In the genomic region with DNA sequence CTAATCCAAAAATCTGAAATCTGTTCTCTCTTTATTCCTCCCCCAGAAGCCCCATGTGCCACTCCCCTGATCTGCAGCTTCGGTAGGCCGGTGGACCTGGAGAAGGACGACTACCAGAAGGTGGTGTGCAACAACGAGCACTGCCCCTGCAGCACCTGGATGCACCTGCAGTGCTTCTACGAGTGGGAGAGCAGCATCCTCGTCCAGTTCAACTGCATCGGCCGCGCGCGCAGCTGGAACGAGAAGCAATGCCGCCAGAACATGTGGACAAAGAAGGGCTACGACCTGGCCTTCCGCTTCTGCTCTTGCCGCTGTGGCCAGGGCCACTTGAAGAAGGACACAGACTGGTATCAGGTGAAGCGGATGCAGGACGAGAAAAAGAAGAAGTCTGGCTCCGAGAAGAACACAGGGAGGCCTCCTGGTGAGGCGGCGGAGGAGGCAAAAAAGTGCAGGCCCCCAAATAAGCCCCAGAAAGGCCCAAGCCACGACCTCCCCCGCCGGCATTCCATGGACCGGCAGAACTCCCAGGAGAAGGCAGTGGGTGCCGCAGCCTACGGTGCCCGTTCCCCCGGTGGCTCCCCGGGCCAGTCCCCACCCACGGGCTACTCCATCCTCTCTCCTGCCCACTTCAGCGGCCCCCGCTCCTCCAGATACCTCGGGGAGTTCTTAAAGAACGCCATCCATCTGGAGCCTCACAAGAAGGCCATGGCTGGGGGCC, we compare ENCODE assay signal across 19 cellular contexts. TPM values are rescaled to one million over a fixed set of nuclear protein-coding genes. Genes with fewer than 3 reads are reported as not detected.
DNase-seq lines count a peak whose midpoint lies in the region; ATAC-seq, FAIRE-seq and TF ChIP-seq lines count a peak whose summit lies in the region.
"Had no signal": no experiment of that assay in that cellular context is flagged by ENCODE, and none has a peak within 500 bp of the region (broad histone marks: within the 10 kb centered on the region; RNA-seq: fewer than 3 reads in every experiment).

No MANE protein-coding gene starts in this region.

- H3K9me3 ChIP-seq in HEK293 (ENCODE audit: control insufficient read depth, insufficient read depth, low read depth, low read length): no peaks in the 10 kb centered on the region
- no peaks in the 10 kb centered on the region for H3K9me3 ChIP-seq in endothelial cell of umbilical vein (replicated peaks; ENCODE audit: control insufficient read depth, insufficient read depth, low read length)
- H3K9me3 ChIP-seq: BE2C, Peyer's patch had no signal

- intact Hi-C loops in endothelial cell of umbilical vein (cut with micrococcal nuclease): no loop called here

- H3K79me2 ChIP-seq in endothelial cell of umbilical vein (ENCODE audit: control insufficient read depth, insufficient read depth, low read length): peaks cover 3% of the 10 kb centered on the region

- POLR2A ChIA-PET in HEK293 (lab: Yijun Ruan, JAX) (no interaction called here), endothelial cell of umbilical vein (lab: Charles Lee) (no interaction called here)

- H3K27ac ChIP-seq in HEK293 (ENCODE audit: extremely low read depth, low read depth, low read length): no peak overlapping the region
- H3K27ac ChIP-seq in endothelial cell of umbilical vein (ENCODE audit: insufficient read depth, low read depth, low read length): no peak overlapping the region
- H3K27ac ChIP-seq: GM23248, Peyer's patch had no signal

- H3K9me1 ChIP-seq in endothelial cell of umbilical vein (replicated peaks; ENCODE audit: control insufficient read depth, extremely low read depth, insufficient read depth, low read length): no peaks in the 10 kb centered on the region

- peaks cover 5% of the 10 kb centered on the region for H3K4me1 ChIP-seq in HEK293 (ENCODE audit: control insufficient read depth, insufficient read depth, low read length)
- H3K4me1 ChIP-seq in endothelial cell of umbilical vein (ENCODE audit: control insufficient read depth, extremely low read depth, insufficient read depth, low read length): no peaks in the 10 kb centered on the region
- H3K4me1 ChIP-seq: BE2C had no signal

- no peaks in the 10 kb centered on the region for H4K20me1 ChIP-seq in endothelial cell of umbilical vein (replicated peaks; ENCODE audit: control insufficient read depth, extremely low read depth, insufficient read depth, low read length)

- H3K4me2 ChIP-seq in endothelial cell of umbilical vein (ENCODE audit: insufficient read depth, low read length): no peak overlapping the region

- H3K4me3 Mint-ChIP-seq in activated T-cell treated with anti-CD3 and anti-CD28 coated beads, Interleukin-2, amount 50 U/mL, for 24 hours: no peak overlapping the region
- no peak overlapping the region for H3K4me3 Mint-ChIP-seq in activated T-cell treated with anti-CD3 and anti-CD28 coated beads, Interleukin-2, amount 50 U/mL, for 4 hours
- no peak overlapping the region for H3K4me3 Mint-ChIP-seq in stimulated activated effector memory CD8-positive, alpha-beta T cell treated with anti-CD3 and anti-CD28 coated beads, Interleukin-12 subunit alpha, Interleukin-12 subunit beta, amount 100 ng/mL, for 72 hours

- ATAC-seq in activated T-cell treated with anti-CD3 and anti-CD28 coated beads, Interleukin-2, amount 50 U/mL, for 4 hours: no peak
- ATAC-seq in stimulated activated effector memory CD8-positive, alpha-beta T cell treated with anti-CD3 and anti-CD28 coated beads, Interleukin-12 subunit alpha, Interleukin-12 subunit beta, amount 100 ng/mL, for 72 hours: no peak
- no peak for ATAC-seq in GM18868 (IDR thresholded peaks at IDR 0.05; ENCODE audit: unreplicated experiment)
- ATAC-seq: GM12878 had no signal

- no peak for TF ChIP-seq CTCF in HEK293 (tag by site-specific recombination; IDR thresholded peaks at IDR 0.05)
- TF ChIP-seq CTCF in endothelial cell of umbilical vein (IDR thresholded peaks at IDR 0.05; ENCODE audit: extremely low read depth in 1 of 2, insufficient read depth in 1 of 2, low read depth in 1 of 2, low read length in 2 of 2): no peak
- TF ChIP-seq CTCF in D721Med (IDR thresholded peaks at IDR 0.05; ENCODE audit: insufficient read depth, missing control alignments): no peak

- H3K27ac Mint-ChIP-seq in activated T-cell treated with anti-CD3 and anti-CD28 coated beads, Interleukin-2, amount 50 U/mL, for 24 hours: peak overlapping the region; percentile 53
- peak overlapping the region; percentile 55 for H3K27ac Mint-ChIP-seq in stimulated activated effector memory CD8-positive, alpha-beta T cell treated with anti-CD3 and anti-CD28 coated beads, Interleukin-12 subunit alpha, Interleukin-12 subunit beta, amount 100 ng/mL, for 72 hours

- no peaks in the 10 kb centered on the region for H3K27me3 ChIP-seq in endothelial cell of umbilical vein (ENCODE audit: control insufficient read depth in 2 of 2, insufficient read depth in 2 of 2, low read length in 2 of 2)
- H3K27me3 ChIP-seq: BE2C, Peyer's patch had no signal

- dilution Hi-C loops in endothelial cell of umbilical vein (cut with MboI; ENCODE audit: extremely low pct_ligation_motif_present, low sequenced_read_pairs): no loop called here

- H3K27me3 Mint-ChIP-seq in activated T-cell treated with anti-CD3 and anti-CD28 coated beads, Interleukin-2, amount 50 U/mL, for 24 hours: no peaks in the 10 kb centered on the region
- no peaks in the 10 kb centered on the region for H3K27me3 Mint-ChIP-seq in activated T-cell treated with anti-CD3 and anti-CD28 coated beads, Interleukin-2, amount 50 U/mL, for 4 hours (ENCODE audit: low read depth)
- H3K27me3 Mint-ChIP-seq: CD4-positive, CD25-positive, alpha-beta regulatory T cell had no signal

- BruUV-seq in endothelial cell of umbilical vein (replicated peaks; lab: Mats Ljungman, UMichigan): TSS peak; percentile 14

- FAIRE-seq in endothelial cell of umbilical vein (lab: Jason Lieb, UNC) (no peak), D721Med (lab: Jason Lieb, UNC) (no peak)
- FAIRE-seq: A204.1, GM12878, GM19239 had no signal

- no peak overlapping the region for H3K9ac ChIP-seq in endothelial cell of umbilical vein (replicated peaks; ENCODE audit: extremely low read depth, insufficient read depth, low read length)
- H3K9ac ChIP-seq: GM23248 had no signal

- H2AFZ ChIP-seq in endothelial cell of umbilical vein (ENCODE audit: low read depth, low read length): no peak overlapping the region
- H2AFZ ChIP-seq: GM23248 had no signal

- peaks cover 0 to 49% of the 10 kb centered on the region in 2 experiments; a peak in 1 of 3 replicates for H3K36me3 ChIP-seq in HEK293 (ENCODE audit: control insufficient read depth in 2 of 2, insufficient read depth in 1 of 2, low read length in 2 of 2)
- peaks cover 0 to 5% of the 10 kb centered on the region in 2 experiments for H3K36me3 ChIP-seq in endothelial cell of umbilical vein (ENCODE audit: control insufficient read depth in 2 of 2, extremely low read depth in 1 of 2, insufficient read depth in 2 of 2, low read length in 2 of 2)
- H3K36me3 ChIP-seq: BE2C had no signal

- no peak for TF ChIP-seq POLR2A in endothelial cell of umbilical vein (IDR thresholded peaks at IDR 0.05; ENCODE audit: low read depth, low read length)

- H3K9me3 Mint-ChIP-seq in activated T-cell treated with anti-CD3 and anti-CD28 coated beads, Interleukin-2, amount 50 U/mL, for 24 hours: no peaks in the 10 kb centered on the region
- H3K9me3 Mint-ChIP-seq in activated T-cell treated with anti-CD3 and anti-CD28 coated beads, Interleukin-2, amount 50 U/mL, for 4 hours: no peaks in the 10 kb centered on the region
- no peaks in the 10 kb centered on the region for H3K9me3 Mint-ChIP-seq in stimulated activated effector memory CD8-positive, alpha-beta T cell treated with anti-CD3 and anti-CD28 coated beads, Interleukin-12 subunit alpha, Interleukin-12 subunit beta, amount 100 ng/mL, for 72 hours
- H3K9me3 Mint-ChIP-seq: CD4-positive, CD25-positive, alpha-beta regulatory T cell had no signal

- no peak overlapping the region for H3K4me3 ChIP-seq in HEK293 (ENCODE audit: low read depth, low read length)
- no peak overlapping the region for H3K4me3 ChIP-seq in endothelial cell of umbilical vein (replicated peaks in 1 of 3; ENCODE audit: insufficient read depth in 1 of 3, low read depth in 1 of 3, low read length in 3 of 3)
- H3K4me3 ChIP-seq: GM12878, GM23248, Peyer's patch had no signal

- peaks cover 96% of the 10 kb centered on the region for H3K4me1 Mint-ChIP-seq in activated T-cell treated with anti-CD3 and anti-CD28 coated beads, Interleukin-2, amount 50 U/mL, for 24 hours (ENCODE audit: low read depth)
- peaks cover 97% of the 10 kb centered on the region for H3K4me1 Mint-ChIP-seq in activated T-cell treated with anti-CD3 and anti-CD28 coated beads, Interleukin-2, amount 50 U/mL, for 4 hours (ENCODE audit: low read depth)
- H3K4me1 Mint-ChIP-seq in stimulated activated effector memory CD8-positive, alpha-beta T cell treated with anti-CD3 and anti-CD28 coated beads, Interleukin-12 subunit alpha, Interleukin-12 subunit beta, amount 100 ng/mL, for 72 hours: peaks cover 92% of the 10 kb centered on the region

- H3K36me3 Mint-ChIP-seq in activated T-cell treated with anti-CD3 and anti-CD28 coated beads, Interleukin-2, amount 50 U/mL, for 24 hours (ENCODE audit: low read depth): peaks cover 89% of the 10 kb centered on the region
- H3K36me3 Mint-ChIP-seq in activated T-cell treated with anti-CD3 and anti-CD28 coated beads, Interleukin-2, amount 50 U/mL, for 4 hours (ENCODE audit: insufficient read depth): peaks cover 55% of the 10 kb centered on the region
- H3K36me3 Mint-ChIP-seq in stimulated activated effector memory CD8-positive, alpha-beta T cell treated with anti-CD3 and anti-CD28 coated beads, Interleukin-12 subunit alpha, Interleukin-12 subunit beta, amount 100 ng/mL, for 72 hours: peaks cover 96% of the 10 kb centered on the region

- DNase-seq in activated T-cell treated with anti-CD3 and anti-CD28 coated beads, Interleukin-2, amount 50 U/mL, for 24 hours: no peak
- no peak for DNase-seq in activated T-cell treated with anti-CD3 and anti-CD28 coated beads, Interleukin-2, amount 50 U/mL, for 4 hours
- DNase-seq in endothelial cell of umbilical vein (ENCODE audit: low read depth, low spot score) (no peak), D721Med (ENCODE audit: insufficient read length, low spot score) (no peak)
- peak in 1 of 2 donors; percentile 29 for DNase-seq in stimulated activated effector memory CD8-positive, alpha-beta T cell treated with anti-CD3 and anti-CD28 coated beads, Interleukin-12 subunit alpha, Interleukin-12 subunit beta, amount 100 ng/mL, for 72 hours (ENCODE audit: low spot score in 2 of 2)
- DNase-seq: BE2C; CD4-positive, CD25-positive, alpha-beta regulatory T cell; GF-D8; GM23248; HCEC 1CT; KBM-7; NCI-H1105 treated with DMSO at 0.1 percent for 48 hours; NCI-H1694 treated with DMSO at 0.1 percent for 48 hours; Peyer's patch had no signal

- CTCF ChIA-PET in HEK293 (lab: Yijun Ruan, JAX) (interaction anchor here (0.9 kb wide), 1 partner anchor 11 kb away, joined by 3 read pairs; no protein-coding TSS in a partner anchor), endothelial cell of umbilical vein (lab: Charles Lee) (interaction anchor here (1.3 kb wide), 2 partner anchors 11 to 12 kb away, joined by 3 to 4 read pairs; no protein-coding TSS in a partner anchor)

RNA-seq across cellular contexts. Expression of a gene that starts 31.5 kb away (rescaled TPM):
- 10 to 100 TPM; 54.4 to 65.7 (median 57.5) TPM for total RNA-seq in activated T-cell treated with anti-CD3 and anti-CD28 coated beads, Interleukin-2, amount 50 U/mL, for 4 hours
- 16.7 and 18.2 TPM in 2 replicates for total RNA-seq in endothelial cell of umbilical vein
- 4.1 and 5.8 TPM in 2 replicates for polyA plus RNA-seq in endothelial cell of umbilical vein
- polyA plus RNA-seq in endothelial cell of umbilical vein (2011; cell fraction: cytosol; rRNA removed): 6.4 and 6.8 TPM in 2 replicates
- polyA plus RNA-seq in endothelial cell of umbilical vein (2011; cell fraction: nucleus; rRNA removed): 4.5 and 6.3 TPM in 2 replicates
- 7.4 and 9.6 TPM in 2 replicates for polyA plus RNA-seq in endothelial cell of umbilical vein (2012)
- 17.6 and 18.1 TPM in 2 replicates for polyA minus RNA-seq in endothelial cell of umbilical vein
- polyA minus RNA-seq in endothelial cell of umbilical vein (2011; cell fraction: cytosol; rRNA and poly(A)+ RNA removed): 8.0 TPM
- polyA minus RNA-seq in endothelial cell of umbilical vein (2011; cell fraction: nucleus; rRNA and poly(A)+ RNA removed): 10.7 and 12.3 TPM in 2 replicates
